18 cellular contexts compared by ENCODE assay signal in the genomic region with DNA sequence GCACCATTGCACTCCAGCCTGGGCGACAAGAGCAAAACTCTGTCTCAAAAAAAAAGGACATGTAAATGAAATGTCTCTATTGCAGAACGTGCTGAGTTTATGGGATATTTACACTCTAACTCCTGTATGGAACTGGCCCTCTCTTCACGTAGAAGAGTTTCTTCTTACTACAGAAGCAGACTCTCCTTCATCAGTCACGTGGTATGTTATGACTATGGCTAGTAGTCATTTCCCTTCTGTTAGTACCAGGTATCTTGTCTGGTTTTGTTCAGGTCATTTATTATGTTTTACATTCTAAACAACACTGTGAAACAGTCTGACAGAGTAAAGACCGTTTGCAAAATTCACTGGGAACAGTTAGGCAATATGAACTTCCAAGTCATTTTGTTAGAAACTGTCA. TPM values are rescaled to one million over a fixed set of nuclear protein-coding genes. Genes with fewer than 3 reads are reported as not detected.
DNase-seq lines count a peak whose midpoint lies in the region; ATAC-seq, FAIRE-seq and TF ChIP-seq lines count a peak whose summit lies in the region.
"Had no signal": no experiment of that assay in that cellular context is flagged by ENCODE, and none has a peak within 500 bp of the region (broad histone marks: within the 10 kb centered on the region; RNA-seq: fewer than 3 reads in every experiment).

No MANE protein-coding gene starts in this region.

- H3K27me3 Mint-ChIP-seq in type B pancreatic cell: no peaks in the 10 kb centered on the region
- H3K27me3 Mint-ChIP-seq: CD4-positive, alpha-beta memory T cell had no signal

- H3K4me3 Mint-ChIP-seq in type B pancreatic cell: no peak overlapping the region
- H3K4me3 Mint-ChIP-seq: CD14-positive monocyte; CD4-positive, alpha-beta memory T cell; H9 had no signal

- H4K20me1 ChIP-seq in OCI-LY3 (ENCODE audit: insufficient read depth, low read length) (no peaks in the 10 kb centered on the region), GM12878 (ENCODE audit: control insufficient read depth, insufficient read depth) (no peaks in the 10 kb centered on the region)
- H4K20me1 ChIP-seq: BLaER1 had no signal

- H3K27ac ChIP-seq in OCI-LY3 (ENCODE audit: low read length) (no peak overlapping the region), GM12878 (ENCODE audit: control insufficient read depth, insufficient read depth) (no peak overlapping the region)
- H3K27ac ChIP-seq: BLaER1 had no signal

- TF ChIP-seq POLR2A in GM12891 (IDR thresholded peaks at IDR 0.05; ENCODE audit: low read depth, low read length) (no peak), GM12878 (IDR thresholded peaks at IDR 0.05; ENCODE audit: low read depth, low read length) (no peak)

- no peaks in the 10 kb centered on the region for H3K9me3 Mint-ChIP-seq in type B pancreatic cell
- H3K9me3 Mint-ChIP-seq: CD14-positive monocyte; CD4-positive, alpha-beta memory T cell; H9 had no signal

- H3K36me3 ChIP-seq in OCI-LY3 (replicated peaks; ENCODE audit: low read depth, low read length) (peaks cover 45% of the 10 kb centered on the region), GM12878 (ENCODE audit: control insufficient read depth in 2 of 2, insufficient read depth in 2 of 2, low read length in 1 of 2) (peaks cover 0 to 22% of the 10 kb centered on the region in 2 experiments; a peak in 3 of 4 replicates)

- no peak overlapping the region for H2AFZ ChIP-seq in OCI-LY3 (ENCODE audit: low read depth, low read length)
- no peak overlapping the region for H2AFZ ChIP-seq in GM12878 (ENCODE audit: control insufficient read depth, low read depth, low read length)

- RAD21 ChIA-PET in GM12878 (lab: Charles Lee; ENCODE audit: unreplicated experiment): no interaction called here

- no peak for TF ChIP-seq RAD21 in GM12878 (IDR thresholded peaks at IDR 0.05; ENCODE audit: insufficient read depth, low read depth, low read length)

- TF ChIP-seq CTCF in OCI-LY3 (IDR thresholded peaks at IDR 0.05; ENCODE audit: low read depth, low read length) (no peak), GM12878 (IDR thresholded peaks at IDR 0.05 in 2 of 3, conservative IDR thresholded peaks at IDR 0.05 in 1 of 3; ENCODE audit: control insufficient read depth in 2 of 3, extremely low read depth in 1 of 3, insufficient read depth in 1 of 3, low read depth in 3 of 3, low read length in 3 of 3) (no peak), type B pancreatic cell (conservative IDR thresholded peaks at IDR 0.05) (no peak)

- no peak for DNase-seq in GM12891 (ENCODE audit: insufficient read length, low spot score)
- no peak for DNase-seq in GM12878 (ENCODE audit: low read depth, low spot score)
- peak; percentile 30 for DNase-seq in iris pigment epithelial cell (ENCODE audit: low read depth)
- no peak for DNase-seq in retina
- DNase-seq in type B pancreatic cell (ENCODE audit: extremely low spot score, unreplicated experiment): no peak
- DNase-seq in stimulated activated CD4-positive, alpha-beta T cell treated with anti-CD3 and anti-CD28 coated beads, Interleukin-2, amount 100 ng/mL, for 24 hours: no peak
- DNase-seq in SIG-M5 (lab: John Stamatoyannopoulos, UW): no peak
- DNase-seq: 8988T; CD4-positive, alpha-beta memory T cell; DMS153; DMS79 treated with DMSO at 0.1 percent for 48 hours; GOT3; H9 had no signal

- no peak overlapping the region for H3K9ac ChIP-seq in OCI-LY3 (ENCODE audit: low read length)
- H3K9ac ChIP-seq in GM12878 (ENCODE audit: control insufficient read depth, insufficient read depth, low read length): no peak overlapping the region
- H3K9ac ChIP-seq: BLaER1 had no signal

- WGBS in GM12878 (ENCODE audit: insufficient coverage, insufficient replicate concordance, low lambda C conversion rate, missing lambda C conversion rate): 72% methylated on average over 5 of the region's 5 CpGs

- H3K4me1 ChIP-seq in OCI-LY3 (ENCODE audit: low read length) (peaks cover 45% of the 10 kb centered on the region), GM12878 (ENCODE audit: control insufficient read depth, insufficient read depth, low read length) (peaks cover 18% of the 10 kb centered on the region)
- H3K4me1 ChIP-seq: BLaER1 had no signal

- H3K27me3 ChIP-seq in OCI-LY3 (ENCODE audit: low read depth, low read length) (no peaks in the 10 kb centered on the region), GM12878 (replicated peaks in 1 of 2; ENCODE audit: control insufficient read depth in 2 of 2, insufficient read depth in 2 of 2, low read length in 1 of 2) (no peaks in the 10 kb centered on the region)
- H3K27me3 ChIP-seq: BLaER1 had no signal

- TF ChIP-seq EP300 in GM12878 (IDR thresholded peaks at IDR 0.05; ENCODE audit: borderline replicate concordance in 1 of 2, control insufficient read depth in 1 of 2, low read depth in 2 of 2, low read length in 2 of 2): no peak

- H3K4me2 ChIP-seq in OCI-LY3 (ENCODE audit: low read length): peak overlapping the region; percentile 8
- no peak overlapping the region for H3K4me2 ChIP-seq in GM12878 (ENCODE audit: control insufficient read depth, insufficient read depth)
- H3K4me2 ChIP-seq: BLaER1 had no signal

- intact Hi-C loops in GM12878 (cut with micrococcal nuclease; ENCODE audit: unreplicated experiment): no loop called here

- peaks cover 12% of the 10 kb centered on the region for H3K36me3 Mint-ChIP-seq in type B pancreatic cell

- BruUV-seq in GM12878 (replicated peaks; lab: Mats Ljungman, UMichigan): no TSS peak

- H3K9me3 ChIP-seq in OCI-LY3 (ENCODE audit: insufficient read depth, low read length) (no peaks in the 10 kb centered on the region), GM12878 (replicated peaks; ENCODE audit: control insufficient read depth, insufficient read depth, low read length) (no peaks in the 10 kb centered on the region)
- H3K9me3 ChIP-seq: BLaER1 had no signal

- CTCF ChIA-PET in GM12878 (lab: Yijun Ruan, JAX): interaction anchor here (1.0 kb wide), 1 partner anchor 63 kb away, joined by 3 read pairs; no protein-coding TSS in a partner anchor

- no peaks in the 10 kb centered on the region for H3K4me1 Mint-ChIP-seq in type B pancreatic cell (ENCODE audit: unreplicated experiment)
- H3K4me1 Mint-ChIP-seq: CD14-positive monocyte; CD4-positive, alpha-beta memory T cell; H9 had no signal

- no peak overlapping the region for H3K27ac Mint-ChIP-seq in type B pancreatic cell
- H3K27ac Mint-ChIP-seq: CD14-positive monocyte; CD4-positive, alpha-beta memory T cell; H9 had no signal

- H3K4me3 ChIP-seq in OCI-LY3 (ENCODE audit: low read length) (no peak overlapping the region), GM12878 (no peak overlapping the region)
- H3K4me3 ChIP-seq: BLaER1 had no signal

- peak; percentile 15; the same call in 1 of the 3 replicates for ATAC-seq in GM12878
- ATAC-seq: HepG2 had no signal

- in situ Hi-C loops in GM12878 (cut with MboI): no loop called here

- H3K79me2 ChIP-seq in OCI-LY3 (ENCODE audit: low read length): peaks cover 5% of the 10 kb centered on the region; the same call in 1 of the 2 replicates
- H3K79me2 ChIP-seq in GM12878 (ENCODE audit: control insufficient read depth, insufficient read depth, low read length): no peaks in the 10 kb centered on the region; the same call in 1 of the 2 replicates

- SMC1A ChIA-PET in GM12878 (lab: Charles Lee; ENCODE audit: uncharacterized antibody, unreplicated experiment): interaction anchor here (1.2 to 2.0 kb wide), 5 partner anchors 10 to 46 kb away, joined by 3 to 10 read pairs (median 4); a partner anchor contains a TSS

- FAIRE-seq in GM12891 (lab: Jason Lieb, UNC) (peak; percentile 20), GM12878 (lab: Jason Lieb, UNC) (no peak)
- FAIRE-seq: GM12892, HepG2 had no signal

- POLR2A ChIA-PET in GM12878 (lab: Charles Lee): interaction anchor here (0.7 kb wide), 1 partner anchor 212 kb away, joined by 4 read pairs; no protein-coding TSS in a partner anchor

RNA-seq across cellular contexts. Expression of a gene that starts 20.3 kb away (rescaled TPM):
- polyA plus RNA-seq in GM12891 (2012; ENCODE audit: low read depth, missing spikeins): 26.2 TPM
- total RNA-seq in GM12878 (2013; cell fraction: nucleolus; rRNA removed): 424 and 439 TPM in 2 replicates
- total RNA-seq in GM12878 (2014; rRNA removed): 91.4 and 102 TPM in 2 replicates
- 118 and 120 TPM in 2 replicates for total RNA-seq in GM12878 (2014; rRNA removed; fragmentation: Illumina TruSeq; extraction: Trizol)
- 63.0 and 68.3 TPM in 2 replicates for total RNA-seq in GM12878 (2021)
- 27.9 TPM for polyA plus RNA-seq in GM12878 (2011; ENCODE audit: low read depth)
- polyA plus RNA-seq in GM12878 (2011; rRNA removed): 88.6 and 112 TPM in 2 replicates
- polyA plus RNA-seq in GM12878 (2011; cell fraction: cytosol; rRNA removed): 41.4 and 51.7 TPM in 2 replicates
- 199 and 216 TPM in 2 replicates for polyA plus RNA-seq in GM12878 (2011; cell fraction: nucleus; rRNA removed)
- 43.3 and 48.1 TPM in 2 replicates for polyA plus RNA-seq in GM12878 (2012)
- polyA plus RNA-seq in GM12878 (2014; fragmentation: Illumina TruSeq; extraction: Trizol): 84.2 and 111 TPM in 2 replicates
- polyA plus RNA-seq in GM12878 (2014; fragmentation: Nextera tagmentation; extraction: Ambion mirVana): 10 to 100 TPM; 37.2 to 38.3 TPM
- 80.2 and 95.0 TPM in 2 replicates for polyA plus RNA-seq in GM12878 (2014; rRNA removed)
- polyA plus RNA-seq in GM12878 (2016; fragmentation: Nextera tagmentation; extraction: Ambion mirVana): 10 to 100 TPM; 52.9 to 64.8 TPM
- 92.1 and 101 TPM in 2 replicates for polyA minus RNA-seq in GM12878 (2011; rRNA and poly(A)+ RNA removed)
- polyA minus RNA-seq in GM12878 (2011; cell fraction: cytosol; rRNA and poly(A)+ RNA removed): 27.3 and 41.9 TPM in 2 replicates
- polyA minus RNA-seq in GM12878 (2011; cell fraction: nucleus; rRNA and poly(A)+ RNA removed): 88.3 and 135 TPM in 2 replicates
- total RNA-seq in type B pancreatic cell (ENCODE audit: low replicate concordance): 31.6 and 74.8 TPM in 2 replicates

RNA-seq across cellular contexts. Expression of a gene that starts 20.6 kb away (rescaled TPM):
- 69.1 TPM for polyA plus RNA-seq in GM12891 (2012; ENCODE audit: low read depth, missing spikeins)
- 286 and 330 TPM in 2 replicates for total RNA-seq in GM12878 (2013; cell fraction: nucleolus; rRNA removed)
- total RNA-seq in GM12878 (2014; rRNA removed) (53.1 and 58.6 TPM in 2 replicates), GM12878 (2014; rRNA removed; fragmentation: Illumina TruSeq; extraction: Trizol) (111 and 114 TPM in 2 replicates), GM12878 (2021) (50.3 and 58.4 TPM in 2 replicates), type B pancreatic cell (ENCODE audit: low replicate concordance) (78.0 and 100.0 TPM in 2 replicates)
- polyA plus RNA-seq in GM12878 (2011; ENCODE audit: low read depth): 48.7 TPM
- polyA plus RNA-seq in GM12878 (2011; rRNA removed) (78.4 and 117 TPM in 2 replicates), GM12878 (2014; fragmentation: Illumina TruSeq; extraction: Trizol) (112 and 155 TPM in 2 replicates), GM12878 (2014; fragmentation: Nextera tagmentation; extraction: Ambion mirVana) (10 to 100 TPM; 49.8 to 52.3 TPM), GM12878 (2014; rRNA removed) (56.5 and 63.2 TPM in 2 replicates), GM12878 (2016; fragmentation: Nextera tagmentation; extraction: Ambion mirVana) (10 to 100 TPM; 56.2 to 62.7 TPM)
- 19.2 and 20.0 TPM in 2 replicates for polyA plus RNA-seq in GM12878 (2011; cell fraction: cytosol; rRNA removed)
- polyA plus RNA-seq in GM12878 (2011; cell fraction: nucleus; rRNA removed): 101 and 108 TPM in 2 replicates
- polyA plus RNA-seq in GM12878 (2012): 62.0 and 71.1 TPM in 2 replicates
- 25.2 and 30.7 TPM in 2 replicates for polyA minus RNA-seq in GM12878 (2011; rRNA and poly(A)+ RNA removed)
- 11.7 and 14.7 TPM in 2 replicates for polyA minus RNA-seq in GM12878 (2011; cell fraction: cytosol; rRNA and poly(A)+ RNA removed)
- 40.9 and 71.0 TPM in 2 replicates for polyA minus RNA-seq in GM12878 (2011; cell fraction: nucleus; rRNA and poly(A)+ RNA removed)

RNA-seq across cellular contexts. Expression of a gene that starts 46.6 kb away (rescaled TPM):
- 14.0 TPM for polyA plus RNA-seq in GM12891 (2012; ENCODE audit: low read depth, missing spikeins)
- 92.1 and 101 TPM in 2 replicates for total RNA-seq in GM12878 (2013; cell fraction: nucleolus; rRNA removed)
- 23.6 and 25.1 TPM in 2 replicates for total RNA-seq in GM12878 (2014; rRNA removed)
- total RNA-seq in GM12878 (2014; rRNA removed; fragmentation: Illumina TruSeq; extraction: Trizol): 28.9 and 30.3 TPM in 2 replicates
- 20.6 and 22.2 TPM in 2 replicates for total RNA-seq in GM12878 (2021)
- 10.1 TPM for polyA plus RNA-seq in GM12878 (2011; ENCODE audit: low read depth)
- 26.2 and 36.2 TPM in 2 replicates for polyA plus RNA-seq in GM12878 (2011; rRNA removed)
- polyA plus RNA-seq in GM12878 (2011; cell fraction: cytosol; rRNA removed): 19.7 and 20.7 TPM in 2 replicates
- 37.9 and 38.8 TPM in 2 replicates for polyA plus RNA-seq in GM12878 (2011; cell fraction: nucleus; rRNA removed)
- 15.6 and 19.7 TPM in 2 replicates for polyA plus RNA-seq in GM12878 (2012)
- polyA plus RNA-seq in GM12878 (2014; fragmentation: Illumina TruSeq; extraction: Trizol): 34.8 and 46.5 TPM in 2 replicates
- 1 to 10 TPM; 8.8 to 9.4 TPM for polyA plus RNA-seq in GM12878 (2014; fragmentation: Nextera tagmentation; extraction: Ambion mirVana)
- polyA plus RNA-seq in GM12878 (2014; rRNA removed): 21.1 and 21.8 TPM in 2 replicates
- polyA plus RNA-seq in GM12878 (2016; fragmentation: Nextera tagmentation; extraction: Ambion mirVana): 10 to 100 TPM; 16.9 to 18.7 TPM
- polyA minus RNA-seq in GM12878 (2011; rRNA and poly(A)+ RNA removed): 17.3 and 20.3 TPM in 2 replicates
- polyA minus RNA-seq in GM12878 (2011; cell fraction: cytosol; rRNA and poly(A)+ RNA removed): 7.4 and 8.8 TPM in 2 replicates
- 10.2 and 13.4 TPM in 2 replicates for polyA minus RNA-seq in GM12878 (2011; cell fraction: nucleus; rRNA and poly(A)+ RNA removed)
- total RNA-seq in type B pancreatic cell (ENCODE audit: low replicate concordance): 27.2 and 30.4 TPM in 2 replicates
